Comparison of ENCODE assay signal across 26 cellular contexts in genomic region chr5:118965913-118966312, GRCh38.
"Had no signal": no experiment of that assay in that cellular context is flagged by ENCODE, and none has a peak within 500 bp of the region (broad histone marks: within the 10 kb centered on the region; RNA-seq: fewer than 3 reads in every experiment).

No MANE protein-coding gene starts in this region.

- H3K27ac ChIP-seq: stomach, suprapubic skin, testis, thoracic aorta, thyroid gland, tibial artery, tibial nerve, transverse colon, upper lobe of left lung, upper lobe of right lung, uterus, vagina had no signal

- H3K4me1 ChIP-seq: suprapubic skin, testis, transverse colon, upper lobe of left lung, upper lobe of right lung, uterus, vagina had no signal

- DNase-seq: stimulated activated CD4-positive, alpha-beta T cell treated with anti-CD3 and anti-CD28 coated beads, Interleukin-2, amount 100 ng/mL, for 48 hours; stimulated activated CD4-positive, alpha-beta T cell treated with anti-CD3 and anti-CD28 coated beads, Interleukin-4, amount 100 ng/mL, for 1 hour; stimulated activated CD4-positive, alpha-beta T cell treated with anti-CD3 and anti-CD28 coated beads, Interleukin-4, amount 100 ng/mL, for 24 hours; stimulated activated CD4-positive, alpha-beta T cell treated with anti-CD3 and anti-CD28 coated beads, Interleukin-4, amount 100 ng/mL, for 4 hours; stimulated activated CD8-positive, alpha-beta memory T cell treated with anti-CD3 and anti-CD28 coated beads, Interleukin-4, amount 100 ng/mL, for 48 hours; stimulated activated naive B cell treated with anti-CD40 and anti-IgM and Interleukin-4, amounts not matched to agents 10 μg/mL and 1 μg/mL and 100 μg/mL, for 72 hours; stimulated activated naive CD4-positive, alpha-beta T cell; stimulated activated naive CD4-positive, alpha-beta T cell treated with Interleukin-2 at 50 U/mL for 16 hours; stimulated activated naive CD8-positive, alpha-beta T cell treated with anti-CD3 and anti-CD28 coated beads, Interleukin-15, amount 100 ng/mL, for 72 hours; stimulated activated naive CD8-positive, alpha-beta T cell treated with anti-CD3 and anti-CD28 coated beads, Interleukin-15, Interleukin-2, amounts not matched to agents 100 U/mL and 50 U/mL, for 24 hours; stomach; substantia nigra; testis; thyroid gland; tibial artery; transverse colon; trophoblast cell; upper lobe of right lung; uterus had no signal

- H3K36me3 ChIP-seq: stomach, suprapubic skin, thoracic aorta, thyroid gland, tibial nerve, transverse colon, upper lobe of left lung, upper lobe of right lung, uterus, vagina had no signal

- H3K9me3 ChIP-seq: stomach, suprapubic skin, testis, thoracic aorta, thyroid gland, tibial artery, tibial nerve, transverse colon, upper lobe of left lung, upper lobe of right lung, uterus, vagina had no signal

- ATAC-seq: stimulated activated effector memory CD8-positive, alpha-beta T cell treated with anti-CD3 and anti-CD28 coated beads, Interleukin-12 subunit alpha, Interleukin-12 subunit beta, amount 100 ng/mL, for 72 hours; stimulated activated memory B cell treated with anti-CD40 and anti-IgM and Interleukin-4, amounts not matched to agents 10 μg/mL and 1 μg/mL and 100 μg/mL, for 72 hours; stimulated activated naive B cell treated with anti-CD40 and anti-IgM and Interleukin-4, amounts not matched to agents 10 μg/mL and 1 μg/mL and 100 μg/mL, for 72 hours; stimulated activated naive CD8-positive, alpha-beta T cell treated with anti-CD3 and anti-CD28 coated beads, Interleukin-15, amount 100 ng/mL, for 72 hours; stimulated activated naive CD8-positive, alpha-beta T cell treated with anti-CD3 and anti-CD28 coated beads, Interleukin-15, Interleukin-2, amounts not matched to agents 100 U/mL and 50 U/mL, for 24 hours; upper lobe of right lung had no signal

- H3K4me3 ChIP-seq: stomach, suprapubic skin, testis, thoracic aorta, thyroid gland, tibial artery, tibial nerve, transverse colon, upper lobe of left lung, upper lobe of right lung, uterus, vagina had no signal
